18 cellular contexts compared by ENCODE assay signal in the genomic region with DNA sequence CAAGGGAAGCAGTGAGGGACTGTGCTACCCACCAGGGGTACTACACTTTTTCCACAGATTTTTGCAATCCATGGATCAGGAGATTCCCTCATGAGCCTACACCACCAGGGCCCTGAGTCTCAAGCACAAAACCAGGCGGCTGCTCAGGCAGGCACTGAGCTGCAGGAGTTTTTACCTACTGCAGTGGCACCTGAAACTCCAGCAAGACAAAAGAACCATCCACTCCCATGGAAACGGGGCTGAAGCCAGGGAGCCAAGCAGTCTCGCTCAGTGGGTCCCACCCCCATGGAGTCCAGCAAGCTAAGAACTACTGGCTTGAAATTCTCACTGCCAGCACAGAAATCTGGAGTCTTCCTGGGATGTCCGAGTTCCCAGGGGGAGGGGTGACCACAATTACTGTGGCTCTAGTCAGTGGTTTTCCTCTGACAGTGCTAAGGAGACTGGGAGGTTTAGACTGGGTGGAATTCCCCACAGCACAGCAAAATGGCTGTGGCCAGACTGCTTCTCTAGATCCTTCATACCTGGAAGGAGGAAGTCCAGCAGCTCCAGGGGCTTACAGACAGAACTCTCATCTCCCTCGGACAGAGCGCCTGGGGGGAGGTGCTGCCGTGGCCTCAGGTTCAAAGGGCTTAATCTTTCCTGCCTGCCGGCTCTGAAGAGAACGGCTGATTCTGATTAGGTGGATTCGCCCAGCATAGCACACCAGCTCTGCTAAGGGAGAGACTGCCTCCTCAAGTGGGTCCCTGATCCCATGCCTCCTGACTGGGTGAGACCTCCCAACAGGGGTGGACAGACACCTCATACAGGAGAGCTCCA.
DNase-seq lines count a peak whose midpoint lies in the region; FAIRE-seq and TF ChIP-seq lines count a peak whose summit lies in the region.
"Had no signal": no experiment of that assay in that cellular context is flagged by ENCODE, and none has a peak within 500 bp of the region (broad histone marks: within the 10 kb centered on the region; RNA-seq: fewer than 3 reads in every experiment).

No MANE protein-coding gene starts in this region.

- no peaks in the 10 kb centered on the region for H3K27me3 ChIP-seq in iPS-15b (ENCODE audit: control insufficient read depth, insufficient read depth, low read length)
- H3K27me3 ChIP-seq: SJCRH30, tibial nerve had no signal

- H3K9ac ChIP-seq in iPS-15b (ENCODE audit: low read depth, low read length) = peak overlapping the region; percentile 18

- 0 out of 2 replicates have a peak, but pooled peaks have one; percentile 9 for TF ChIP-seq POLR2A in H54 (IDR thresholded peaks at IDR 0.05; ENCODE audit: low read depth, low read length)

- no peaks in the 10 kb centered on the region for H3K36me3 ChIP-seq in iPS-15b (ENCODE audit: control insufficient read depth, insufficient read depth, low read length)
- H3K36me3 ChIP-seq: SJCRH30 had no signal

- no peaks in the 10 kb centered on the region for H3K4me1 Mint-ChIP-seq in activated T-cell treated with anti-CD3 and anti-CD28 coated beads, Interleukin-2, amount 50 U/mL, for 24 hours (ENCODE audit: low read depth)
- H3K4me1 Mint-ChIP-seq: activated T-helper 17 cell treated with anti-CD3 and anti-CD28 coated beads, Interleukin-2, amount 50 U/mL, for 72 hours had no signal

- no peaks in the 10 kb centered on the region for H3K9me3 ChIP-seq in iPS-15b (ENCODE audit: control insufficient read depth, insufficient read depth, low read length)
- H3K9me3 ChIP-seq: SJCRH30 had no signal

- no peaks in the 10 kb centered on the region for H3K4me1 ChIP-seq in iPS-15b (ENCODE audit: control insufficient read depth, insufficient read depth, low read length)
- H3K4me1 ChIP-seq: SJCRH30, tibial nerve had no signal

- FAIRE-seq in H54 (lab: Jason Lieb, UNC) = peak; percentile 74

- DNase-seq in A172 (ENCODE audit: low spot score) (peak; percentile 82), H54 (ENCODE audit: insufficient read length, low spot score) (no peak), UCSD-AML1 (lab: John Stamatoyannopoulos, UW; ENCODE audit: unreplicated experiment) (peak; percentile 8), NCI-H2171 treated with DMSO at 0.1 percent for 48 hours (lab: John Stamatoyannopoulos, UW) (no peak), inferior parietal cortex (ENCODE audit: extremely low spot score) (no peak)
- no peak for DNase-seq in activated T-cell treated with anti-CD3 and anti-CD28 coated beads, Interleukin-2, amount 50 U/mL, for 24 hours
- DNase-seq in stimulated activated naive CD4-positive, alpha-beta T cell treated with Interleukin-2 at 50 U/mL for 16 hours (lab: John Stamatoyannopoulos, UW) = no peak
- DNase-seq: activated CD4-positive, alpha-beta T cell treated with anti-CD3 and anti-CD28 coated beads, Interleukin-2, amount 50 U/mL, for 48 hours; amniotic stem cell; Karpas-422; NCI-H1436 treated with DMSO at 0.1 percent for 48 hours; NCI-H345; SJCRH30 had no signal

- H3K27ac Mint-ChIP-seq in activated T-cell treated with anti-CD3 and anti-CD28 coated beads, Interleukin-2, amount 50 U/mL, for 24 hours = no peak overlapping the region
- H3K27ac Mint-ChIP-seq: activated T-helper 17 cell treated with anti-CD3 and anti-CD28 coated beads, Interleukin-2, amount 50 U/mL, for 72 hours had no signal

- no peak overlapping the region for H3K4me3 ChIP-seq in iPS-15b (ENCODE audit: low read depth, low read length)
- H3K4me3 ChIP-seq: coronary artery, SJCRH30, skin epidermis, tibial nerve had no signal

- no peak overlapping the region for H3K4me3 Mint-ChIP-seq in activated T-cell treated with anti-CD3 and anti-CD28 coated beads, Interleukin-2, amount 50 U/mL, for 24 hours
- H3K4me3 Mint-ChIP-seq: activated T-helper 17 cell treated with anti-CD3 and anti-CD28 coated beads, Interleukin-2, amount 50 U/mL, for 72 hours had no signal

- H3K27me3 Mint-ChIP-seq in activated T-cell treated with anti-CD3 and anti-CD28 coated beads, Interleukin-2, amount 50 U/mL, for 24 hours = no peaks in the 10 kb centered on the region
- H3K27me3 Mint-ChIP-seq: activated T-helper 17 cell treated with anti-CD3 and anti-CD28 coated beads, Interleukin-2, amount 50 U/mL, for 72 hours had no signal

- H3K36me3 Mint-ChIP-seq in activated T-cell treated with anti-CD3 and anti-CD28 coated beads, Interleukin-2, amount 50 U/mL, for 24 hours (ENCODE audit: low read depth) = no peaks in the 10 kb centered on the region

- H3K9me3 Mint-ChIP-seq in activated T-cell treated with anti-CD3 and anti-CD28 coated beads, Interleukin-2, amount 50 U/mL, for 24 hours = peaks cover 3% of the 10 kb centered on the region
- H3K9me3 Mint-ChIP-seq: activated T-helper 17 cell treated with anti-CD3 and anti-CD28 coated beads, Interleukin-2, amount 50 U/mL, for 72 hours had no signal

Comparison
In these comparisons a context has a peak if more than half of its experiments do, and no peak if none do; other contexts are left out.
1. DNase-seq: peak in A172 (single experiment) and UCSD-AML1 (single experiment); none in H54 (single experiment), activated T-cell treated with anti-CD3 and anti-CD28 coated beads, Interleukin-2, amount 50 U/mL, for 24 hours (single experiment), NCI-H2171 treated with DMSO at 0.1 percent for 48 hours (single experiment), stimulated activated naive CD4-positive, alpha-beta T cell treated with Interleukin-2 at 50 U/mL for 16 hours (single experiment) and inferior parietal cortex (single experiment).